In genomic region chr1:151346769-151347522, GRCh38 we compare ENCODE assay signal across 8 cellular contexts. TPM values are rescaled to one million over a fixed set of nuclear protein-coding genes. Genes with fewer than 3 reads are reported as not detected.
DNase-seq lines count a peak whose midpoint lies in the region; ATAC-seq and TF ChIP-seq lines count a peak whose summit lies in the region.

RFX5 (minus strand) TSS chr1:151347252; CDS start chr1:151346320, 932 bp downstream.

- H3K4me3 ChIP-seq in GM12864 (ENCODE audit: low read depth, low read length) (peak within 1 kb of the TSS; percentile 65), ovary (peak within 1 kb of the TSS; percentile 44), thyroid gland (replicated peaks in 1 of 3) (peak within 1 kb of the TSS; percentile 29 to 58 (median 38))

- WGBS in ovary, 3 donors = 0 to 1% (median 1%) methylated on average over 38 of the region's 38 CpGs
- 0 to 2% methylated on average over 38 of the region's 38 CpGs for WGBS in thyroid gland, 2 donors

- H3K9me3 ChIP-seq in ovary (no peaks in the 10 kb centered on the region), thyroid gland (no peaks in the 10 kb centered on the region)

- no peak for TF ChIP-seq EP300 in ovary (IDR thresholded peaks at IDR 0.05)

- H3K36me3 ChIP-seq in ovary (no peaks in the 10 kb centered on the region), thyroid gland (peaks cover 14 to 17% of the 10 kb centered on the region in 2 donors)

- H3K27me3 ChIP-seq in ovary = no peaks in the 10 kb centered on the region
- H3K27me3 ChIP-seq in thyroid gland = no peaks in the 10 kb centered on the region

- TF ChIP-seq CTCF in GM12864 (IDR thresholded peaks at IDR 0.05; ENCODE audit: low read depth, low read length, missing control alignments) = no peak
- TF ChIP-seq CTCF in ovary (IDR thresholded peaks at IDR 0.05) = peak in 2 of 3 donors; percentile 15 to 20
- TF ChIP-seq CTCF in thyroid gland (IDR thresholded peaks at IDR 0.05) = no peak

- TF ChIP-seq POLR2A in ovary (IDR thresholded peaks at IDR 0.05) (peak; percentile 68), thyroid gland (IDR thresholded peaks at IDR 0.05) (peak in 1 of 2 donors; percentile 75)

- peaks cover 2% of the 10 kb centered on the region for H3K4me1 ChIP-seq in ovary (ENCODE audit: insufficient read depth)
- peaks cover 9 to 10% of the 10 kb centered on the region in 2 donors for H3K4me1 ChIP-seq in thyroid gland

- DNase-seq in GM12864 (ENCODE audit: low read depth) = peak; percentile 99
- peak; percentile 91 to 99 (median 98) for DNase-seq in NCI-H1417 (lab: John Stamatoyannopoulos, UW)
- peak; percentile 95 to 96 for DNase-seq in SW 1271 (lab: John Stamatoyannopoulos, UW)
- DNase-seq in activated naive CD8-positive, alpha-beta T cell treated with anti-CD3 and anti-CD28 coated beads, Interleukin-2, amount 50 U/mL, for 16 hours (ENCODE audit: low read depth, low spot score) = peak; percentile 85
- DNase-seq in Right ventricle myocardium inferior (ENCODE audit: missing footprints) = peak; percentile 98
- peak; percentile 87 to 93 (median 87) for DNase-seq in ovary
- DNase-seq in thyroid gland = peak; percentile 96

- H3K27ac ChIP-seq in ovary (peak within 1 kb of the TSS; percentile 30 to 84), thyroid gland (peak within 1 kb of the TSS; percentile 73 to 92 (median 88))

- ATAC-seq in HG02759 (IDR thresholded peaks at IDR 0.05; ENCODE audit: unreplicated experiment) = peak; percentile 93
- ATAC-seq in Right ventricle myocardium inferior = peak; percentile 99

- intact Hi-C loops in Right ventricle myocardium inferior (cut with DNase I) (no loop called here), ovary (cut with DNase I) (loop anchor here in 1 of 4 donors (5.0 kb wide), 1 partner anchor 55 kb away; no protein-coding TSS in a partner anchor), thyroid gland (cut with DNase I) (no loop called here)

RNA-seq across cellular contexts. Expression of gene RFX5, which starts in this region (rescaled TPM):
- total RNA-seq in Right ventricle myocardium inferior (16.5 TPM), ovary (10 to 100 TPM; 11.8 to 27.9 (median 22.6) TPM), thyroid gland (10 to 100 TPM; 36.0 to 69.9 (median 58.4) TPM)
- 10 to 100 TPM; 12.1 to 38.7 TPM for polyA plus RNA-seq in ovary

Comparison
In these comparisons a context has a peak if more than half of its experiments do, and no peak if none do; other contexts are left out.
1. Peak in every context shown above with its lines: DNase-seq, ATAC-seq, H3K4me3 ChIP-seq and H3K27ac ChIP-seq.
2. CTCF ChIP-seq: peak in ovary (2 of 3); none in GM12864 (single experiment) and thyroid gland (0 of 6).